ENCODE assay signal across 8 cellular contexts in the genomic region with DNA sequence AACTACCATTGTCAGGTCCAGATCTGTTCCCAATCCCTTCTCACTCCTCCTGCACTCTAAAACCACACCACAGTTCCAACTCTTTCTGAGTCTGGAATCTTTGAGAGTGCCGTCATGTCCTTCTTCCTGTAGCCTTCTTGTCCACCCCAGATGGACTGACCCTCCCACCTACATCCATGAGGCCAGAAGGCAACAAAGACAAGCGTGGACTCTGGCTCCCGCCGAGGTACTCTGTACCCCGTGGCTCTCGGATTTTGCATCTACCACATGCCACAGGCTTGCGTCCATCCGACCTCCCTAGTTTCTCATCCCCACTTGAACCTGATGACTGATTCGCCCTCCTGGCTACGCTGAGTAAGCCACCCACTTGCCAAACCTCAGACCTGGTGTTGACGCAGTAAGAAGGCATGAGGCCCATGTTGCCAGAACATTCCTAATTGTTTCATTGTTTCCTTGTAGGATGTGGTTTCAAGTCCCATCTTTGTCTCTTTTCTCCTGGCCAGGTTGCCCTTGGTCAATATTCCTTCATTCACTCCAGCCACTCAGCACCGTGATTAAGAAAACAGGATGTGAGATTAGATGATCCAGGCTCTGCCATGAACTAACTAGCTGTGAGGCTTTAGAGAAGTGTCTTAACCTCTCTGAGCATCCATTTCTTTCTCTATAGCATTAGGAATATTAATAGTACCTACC. TPM values are rescaled to one million over a fixed set of nuclear protein-coding genes. Genes with fewer than 3 reads are reported as not detected.
DNase-seq lines count a peak whose midpoint lies in the region; ATAC-seq, FAIRE-seq and TF ChIP-seq lines count a peak whose summit lies in the region.

No MANE protein-coding gene starts in this region.

- no peak for TF ChIP-seq CTCF in keratinocyte (optimal IDR thresholded peaks at IDR 0.05 in 1 of 3, IDR thresholded peaks at IDR 0.05 in 1 of 3, conservative IDR thresholded peaks at IDR 0.05 in 1 of 3; ENCODE audit: extremely low read depth in 1 of 3, insufficient read depth in 2 of 3, low read length in 3 of 3)

- no peaks in the 10 kb centered on the region for H3K9me1 ChIP-seq in keratinocyte (ENCODE audit: control insufficient read depth, extremely low read depth, insufficient read depth, low read length)

- peak overlapping the region; percentile 81 for H3K9ac ChIP-seq in keratinocyte (ENCODE audit: control insufficient read depth, extremely low read depth, insufficient read depth, low read length)
- no peak overlapping the region for H3K9ac ChIP-seq in subcutaneous abdominal adipose tissue (ENCODE audit: low read length in 5 of 5)

- DNase-seq in HPDE6-E6E7 (ENCODE audit: extremely low spot score) (peak; percentile 81), amniotic epithelial cell (ENCODE audit: low read depth) (peak; percentile 100), keratinocyte (ENCODE audit: low read depth, low spot score) (peak; percentile 97), C1 segment of cervical spinal cord (lab: John Stamatoyannopoulos, UW) (no peak), KBM-7 (no peak), NCI-H748 treated with DMSO at 0.1 percent for 48 hours (lab: John Stamatoyannopoulos, UW) (no peak)

- no peaks in the 10 kb centered on the region for H4K20me1 ChIP-seq in keratinocyte (ENCODE audit: control insufficient read depth, extremely low read depth, insufficient read depth, low read length)

- peak overlapping the region in 2 of 3 experiments; percentile 18 to 30 for H3K4me3 ChIP-seq in keratinocyte (ENCODE audit: control insufficient read depth in 2 of 3, extremely low read depth in 1 of 3, insufficient read depth in 2 of 3, low read depth in 1 of 3, low read length in 3 of 3)
- no peak overlapping the region for H3K4me3 ChIP-seq in subcutaneous abdominal adipose tissue (ENCODE audit: low read depth in 1 of 5, low read length in 5 of 5)

- in situ Hi-C loops in KBM-7 (cut with MboI; ENCODE audit: low pct_unique_long_range_greater_than_20kb, low sequenced_read_pairs): no loop called here

- peaks cover 48% of the 10 kb centered on the region for H3K4me1 ChIP-seq in keratinocyte (ENCODE audit: control insufficient read depth, extremely low read depth, insufficient read depth, low read length)
- H3K4me1 ChIP-seq in subcutaneous abdominal adipose tissue (ENCODE audit: control insufficient read depth in 5 of 5, insufficient read depth in 5 of 5, low read length in 5 of 5): peaks cover 9 to 35% (median 30%) of the 10 kb centered on the region in 5 donors

- FAIRE-seq in keratinocyte (lab: Jason Lieb, UNC): peak; percentile 97

- no peaks in the 10 kb centered on the region for H3K79me2 ChIP-seq in keratinocyte (ENCODE audit: control insufficient read depth, insufficient read depth, low read length)

- H3K27me3 ChIP-seq in keratinocyte (ENCODE audit: control insufficient read depth, extremely low read depth, insufficient read depth, low read length) (no peaks in the 10 kb centered on the region), subcutaneous abdominal adipose tissue (ENCODE audit: control insufficient read depth in 5 of 5, insufficient read depth in 4 of 5, low read length in 5 of 5) (no peaks in the 10 kb centered on the region)

- H3K27ac ChIP-seq in keratinocyte (ENCODE audit: control insufficient read depth, insufficient read depth, low read length) (peak overlapping the region; percentile 98), subcutaneous abdominal adipose tissue (ENCODE audit: low read depth, low read length) (peak overlapping the region; percentile 91)

- H3K36me3 ChIP-seq in keratinocyte (ENCODE audit: control insufficient read depth in 2 of 2, extremely low read depth in 1 of 2, insufficient read depth in 2 of 2, low read length in 2 of 2) (peaks cover 2 to 3% of the 10 kb centered on the region in 2 experiments), subcutaneous abdominal adipose tissue (ENCODE audit: control insufficient read depth in 5 of 5, insufficient read depth in 5 of 5, low read length in 5 of 5) (peaks cover 0 to 4% (median 0%) of the 10 kb centered on the region in 5 donors)

- no peak for ATAC-seq in HG02610 (IDR thresholded peaks at IDR 0.05; ENCODE audit: unreplicated experiment)

- dilution Hi-C loops in keratinocyte (cut with MboI; ENCODE audit: extremely low pct_ligation_motif_present, low sequenced_read_pairs): no loop called here

- peak overlapping the region; percentile 58 for H2AFZ ChIP-seq in keratinocyte (ENCODE audit: control insufficient read depth, low read length)

- H3K4me2 ChIP-seq in keratinocyte (ENCODE audit: control insufficient read depth, extremely low read depth, insufficient read depth, low read depth, low read length): peak overlapping the region; percentile 76

- H3K9me3 ChIP-seq in keratinocyte (ENCODE audit: control insufficient read depth, low read depth, low read length): no peaks in the 10 kb centered on the region
- H3K9me3 ChIP-seq in subcutaneous abdominal adipose tissue (ENCODE audit: control insufficient read depth in 5 of 5, low read length in 5 of 5): no peaks in the 10 kb centered on the region

RNA-seq across cellular contexts. Expression of gene ZBTB38, which starts 1.1 kb away (rescaled TPM):
- 17.9 to 41.1 TPM (median 34.9 TPM) in 3 replicates for polyA plus RNA-seq in keratinocyte
- 24.1 TPM for polyA plus RNA-seq in keratinocyte (2011; ENCODE audit: low read depth)
- polyA plus RNA-seq in keratinocyte (2011; cell fraction: cytosol; rRNA removed): 15.0 and 25.8 TPM in 2 replicates
- polyA plus RNA-seq in keratinocyte (2011; cell fraction: nucleus; rRNA removed): 36.8 and 40.9 TPM in 2 replicates
- 19.3 and 38.7 TPM in 2 replicates for polyA plus RNA-seq in keratinocyte (2012; ENCODE audit: low replicate concordance)
- 45.2 to 76.7 TPM (median 75.1 TPM) in 3 replicates for polyA minus RNA-seq in keratinocyte
- polyA minus RNA-seq in keratinocyte (2011; cell fraction: cytosol; rRNA and poly(A)+ RNA removed): 38.2 TPM
- 59.4 and 96.9 TPM in 2 replicates for polyA minus RNA-seq in keratinocyte (2011; cell fraction: nucleus; rRNA and poly(A)+ RNA removed)

Comparison
In these comparisons a context has a peak if more than half of its experiments do, and no peak if none do; other contexts are left out.
1. DNase-seq: peak in HPDE6-E6E7 (single experiment), amniotic epithelial cell (single experiment) and keratinocyte (single experiment); none in C1 segment of cervical spinal cord (0 of 14), KBM-7 (single experiment) and NCI-H748 treated with DMSO at 0.1 percent for 48 hours (single experiment).
2. H3K4me3 ChIP-seq: peak in keratinocyte (2 of 3); none in subcutaneous abdominal adipose tissue (0 of 5).